In the genomic region with DNA sequence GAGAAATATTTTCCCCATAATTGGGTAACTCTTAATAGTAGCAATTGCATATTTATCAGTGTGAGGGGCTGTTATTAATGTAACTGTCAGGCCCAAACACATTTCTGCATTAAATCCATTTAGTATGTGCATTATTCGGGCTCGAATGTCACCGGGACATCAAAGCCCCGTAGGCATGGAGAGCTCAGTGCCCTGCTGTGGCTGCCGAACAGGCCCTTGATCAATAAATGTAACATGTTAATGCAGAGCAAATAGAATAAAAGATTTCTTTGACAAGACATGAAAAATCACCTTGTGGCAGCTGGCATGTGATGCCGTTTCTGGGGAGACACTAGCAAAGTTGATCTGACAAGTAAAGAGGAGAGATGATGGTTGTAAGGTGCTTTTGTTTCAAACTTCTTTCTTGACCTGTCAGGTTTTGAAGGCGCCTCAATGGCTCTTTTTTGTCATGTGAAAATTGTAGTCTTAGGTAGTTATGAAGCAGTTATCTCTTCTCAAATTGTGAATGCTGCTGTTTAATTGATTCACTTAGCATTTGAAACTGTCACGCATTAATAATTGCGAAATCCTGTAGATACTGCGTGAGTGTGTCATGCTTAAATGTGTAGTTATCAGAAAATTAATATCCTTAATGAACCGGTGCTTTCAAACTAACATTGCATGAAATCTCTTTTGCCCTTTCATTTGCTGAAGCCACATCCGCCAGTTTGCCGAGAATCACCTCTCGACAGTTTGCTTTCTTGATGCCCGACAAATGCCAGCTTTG, we compare ENCODE assay signal across 2 cellular contexts.
TF ChIP-seq lines count a peak whose summit lies in the region.

No MANE protein-coding gene starts in this region.

TF ChIP-seq in HepG2, 621 proteins besides CTCF, POLR2A, EP300 and RAD21:
- TF ChIP-seq TARDBP (CRISPR knock-in tag; IDR thresholded peaks at IDR 0.05), result no peak
- TF ChIP-seq CEBPB (IDR thresholded peaks at IDR 0.05; ENCODE audit: borderline replicate concordance, low read depth, low read length), result peak; percentile 65

TF ChIP-seq in WTC11, 78 proteins besides CTCF, POLR2A, EP300 and RAD21:
- TF ChIP-seq MXD4 (CRISPR knock-in tag; IDR thresholded peaks at IDR 0.05; ENCODE audit: borderline replicate concordance), result no peak
- TF ChIP-seq, protein P1, sequence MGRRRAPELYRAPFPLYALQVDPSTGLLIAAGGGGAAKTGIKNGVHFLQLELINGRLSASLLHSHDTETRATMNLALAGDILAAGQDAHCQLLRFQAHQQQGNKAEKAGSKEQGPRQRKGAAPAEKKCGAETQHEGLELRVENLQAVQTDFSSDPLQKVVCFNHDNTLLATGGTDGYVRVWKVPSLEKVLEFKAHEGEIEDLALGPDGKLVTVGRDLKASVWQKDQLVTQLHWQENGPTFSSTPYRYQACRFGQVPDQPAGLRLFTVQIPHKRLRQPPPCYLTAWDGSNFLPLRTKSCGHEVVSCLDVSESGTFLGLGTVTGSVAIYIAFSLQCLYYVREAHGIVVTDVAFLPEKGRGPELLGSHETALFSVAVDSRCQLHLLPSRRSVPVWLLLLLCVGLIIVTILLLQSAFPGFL (CRISPR knock-in tag; IDR thresholded peaks at IDR 0.05; ENCODE audit: borderline replicate concordance), result no peak
- TF ChIP-seq, protein P2, sequence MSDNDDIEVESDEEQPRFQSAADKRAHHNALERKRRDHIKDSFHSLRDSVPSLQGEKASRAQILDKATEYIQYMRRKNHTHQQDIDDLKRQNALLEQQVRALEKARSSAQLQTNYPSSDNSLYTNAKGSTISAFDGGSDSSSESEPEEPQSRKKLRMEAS (CRISPR knock-in tag; IDR thresholded peaks at IDR 0.05), result no peak
